Comparison of ENCODE assay signal across 1 cellular context in genomic region chr20:44959896-44960852, GRCh38.
A peak's percentile ranks its signal among the peaks of the same experiment; 100 is the strongest.
TF ChIP-seq lines count a peak whose summit lies in the region.

Gene TOMM34 (minus strand): TSS chr20:44960397. CDS start chr20:44960333, 64 bp downstream.

TF ChIP-seq in HepG2, 621 proteins besides CTCF, POLR2A, EP300 and RAD21 (continued from another document and continues in another):
- peak; percentile 96; the same call in 1 of the 2 replicates for TF ChIP-seq ZNF572 (CRISPR knock-in tag; IDR thresholded peaks at IDR 0.05)
- peak; percentile 98; the same call in 1 of the 2 replicates for TF ChIP-seq ZNF782 (CRISPR knock-in tag; IDR thresholded peaks at IDR 0.05; ENCODE audit: borderline replicate concordance)
- peak; percentile 89; the same call in 1 of the 2 replicates for TF ChIP-seq ZNF33A (CRISPR knock-in tag; IDR thresholded peaks at IDR 0.05; ENCODE audit: borderline replicate concordance)
- no peak for TF ChIP-seq CHD2 (IDR thresholded peaks at IDR 0.05; ENCODE audit: low read depth, low read length)
- peak; percentile 64; the same call in 1 of the 2 replicates for TF ChIP-seq ZNF777 (CRISPR knock-in tag; IDR thresholded peaks at IDR 0.05)
- peak; percentile 95; the same call in 1 of the 2 replicates for TF ChIP-seq CREB3 (CRISPR knock-in tag; IDR thresholded peaks at IDR 0.05)
- peak; percentile 97 for TF ChIP-seq CHCHD3 (CRISPR knock-in tag; IDR thresholded peaks at IDR 0.05)
- peak; percentile 91 for TF ChIP-seq GATA4 (IDR thresholded peaks at IDR 0.05; ENCODE audit: borderline replicate concordance, low read depth)
- TF ChIP-seq MBD4 (IDR thresholded peaks at IDR 0.05; ENCODE audit: borderline replicate concordance, low read length), result no peak
- no peak for TF ChIP-seq POLR2AphosphoS2 (IDR thresholded peaks at IDR 0.05; ENCODE audit: low read depth, low read length)
- TF ChIP-seq ZNF138 (CRISPR knock-in tag; IDR thresholded peaks at IDR 0.05; ENCODE audit: low read depth), result peak; percentile 91; the same call in 1 of the 2 replicates
- TF ChIP-seq TFE3 (CRISPR knock-in tag; IDR thresholded peaks at IDR 0.05), result peak; percentile 92
- peak; percentile 55; the same call in 1 of the 2 replicates for TF ChIP-seq HMG20A (CRISPR knock-in tag; IDR thresholded peaks at IDR 0.05; ENCODE audit: borderline replicate concordance)
- peak; percentile 84; the same call in 1 of the 2 replicates for TF ChIP-seq ZNF564 (CRISPR knock-in tag; IDR thresholded peaks at IDR 0.05)
- no peak; the same call in 1 of the 2 replicates for TF ChIP-seq SETDB1 (CRISPR knock-in tag; IDR thresholded peaks at IDR 0.05; ENCODE audit: borderline replicate concordance)
- peak; percentile 94; the same call in 1 of the 2 replicates for TF ChIP-seq ZNF615 (CRISPR knock-in tag; IDR thresholded peaks at IDR 0.05; ENCODE audit: borderline replicate concordance)
- TF ChIP-seq ZBTB8A (CRISPR knock-in tag; IDR thresholded peaks at IDR 0.05; ENCODE audit: borderline replicate concordance, low read depth), result no peak
- TF ChIP-seq ZNF746 (CRISPR knock-in tag; IDR thresholded peaks at IDR 0.05), result peak; percentile 79
- TF ChIP-seq NFYC (CRISPR knock-in tag; IDR thresholded peaks at IDR 0.05), result peak; percentile 74
- TF ChIP-seq RFXAP (CRISPR knock-in tag; IDR thresholded peaks at IDR 0.05; ENCODE audit: borderline replicate concordance), result peak; percentile 79; the same call in 1 of the 2 replicates
- TF ChIP-seq ZNF124 (CRISPR knock-in tag; IDR thresholded peaks at IDR 0.05), result peak; percentile 86; the same call in 1 of the 2 replicates
- peak; percentile 96; the same call in 1 of the 2 replicates for TF ChIP-seq ZNF136 (CRISPR knock-in tag; IDR thresholded peaks at IDR 0.05; ENCODE audit: low read depth)
- TF ChIP-seq ZNF512 (CRISPR knock-in tag; IDR thresholded peaks at IDR 0.05), result peak; percentile 86; the same call in 1 of the 2 replicates
- TF ChIP-seq BCL6 (CRISPR knock-in tag; IDR thresholded peaks at IDR 0.05), result peak; percentile 66; the same call in 1 of the 2 replicates
- TF ChIP-seq ZSCAN12 (CRISPR knock-in tag; IDR thresholded peaks at IDR 0.05), result peak; percentile 82
- no peak for TF ChIP-seq RBM22 (optimal IDR thresholded peaks at IDR 0.05; ENCODE audit: low read length)
- TF ChIP-seq ZNF275 (CRISPR knock-in tag; IDR thresholded peaks at IDR 0.05; ENCODE audit: borderline replicate concordance), result peak; percentile 69; the same call in 1 of the 2 replicates
- TF ChIP-seq ZNF232 (CRISPR knock-in tag; IDR thresholded peaks at IDR 0.05; ENCODE audit: borderline replicate concordance), result peak; percentile 83; the same call in 1 of the 2 replicates
- TF ChIP-seq CREM (IDR thresholded peaks at IDR 0.05), result peak; percentile 64; the same call in 1 of the 2 replicates
- TF ChIP-seq CREM (CRISPR knock-in tag; IDR thresholded peaks at IDR 0.05), result no peak
- TF ChIP-seq ZNF687 (CRISPR knock-in tag; IDR thresholded peaks at IDR 0.05), result peak; percentile 100
- no peak for TF ChIP-seq NFE2L2 (IDR thresholded peaks at IDR 0.05; ENCODE audit: low read length)
- TF ChIP-seq ATF1 (CRISPR knock-in tag; IDR thresholded peaks at IDR 0.05), result peak; percentile 38; the same call in 1 of the 2 replicates
- peak; percentile 90 for TF ChIP-seq MED8 (CRISPR knock-in tag; IDR thresholded peaks at IDR 0.05; ENCODE audit: insufficient replicate concordance)
- no peak for TF ChIP-seq ZNF549 (CRISPR knock-in tag; IDR thresholded peaks at IDR 0.05)
- no peak for TF ChIP-seq TCF7L2 (IDR thresholded peaks at IDR 0.05; ENCODE audit: low read depth, low read length)
- no peak for TF ChIP-seq HMGA1 (CRISPR knock-in tag; conservative IDR thresholded peaks at IDR 0.05)
- peak; percentile 26; the same call in 1 of the 2 replicates for TF ChIP-seq ZNF281 (CRISPR knock-in tag; IDR thresholded peaks at IDR 0.05; ENCODE audit: borderline replicate concordance)
- TF ChIP-seq ZBTB40 (IDR thresholded peaks at IDR 0.05), result no peak
- TF ChIP-seq ZBTB40 (CRISPR knock-in tag; IDR thresholded peaks at IDR 0.05), result peak; percentile 94
